ENCODE assay signal across 1 cellular context in genomic region chr3:185236969-185237368, GRCh38.
TF ChIP-seq lines count a peak whose summit lies in the region.

No MANE protein-coding gene starts in this region.

TF ChIP-seq in HepG2, 621 proteins besides CTCF, POLR2A, EP300 and RAD21:
- TF ChIP-seq ZFP1 (CRISPR knock-in tag; IDR thresholded peaks at IDR 0.05) (peak; percentile 98; the same call in 1 of the 2 replicates), ZNF775 (CRISPR knock-in tag; IDR thresholded peaks at IDR 0.05; ENCODE audit: borderline replicate concordance) (no peak)
